In the genomic region with DNA sequence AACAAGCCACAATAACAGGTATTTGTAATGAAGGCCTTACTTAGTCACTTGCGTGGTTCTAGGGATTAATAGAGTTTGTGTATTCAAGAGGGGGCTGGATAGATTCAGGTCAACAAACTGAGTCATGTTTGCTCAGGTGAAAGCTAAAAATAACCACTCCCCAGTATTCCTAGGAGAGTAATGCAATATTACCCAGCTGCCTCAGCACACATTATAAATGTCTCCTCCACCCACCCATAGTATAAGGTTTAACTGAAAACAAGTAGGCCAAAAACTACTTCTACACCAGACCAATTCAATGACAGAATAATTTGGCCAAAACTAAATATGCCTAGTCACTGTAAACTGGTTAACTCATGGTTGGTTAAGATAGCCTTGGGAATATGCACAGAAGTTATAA, we compare ENCODE assay signal across 10 cellular contexts. TPM values are rescaled to one million over a fixed set of nuclear protein-coding genes. Genes with fewer than 3 reads are reported as not detected.
DNase-seq lines count a peak whose midpoint lies in the region; ATAC-seq and TF ChIP-seq lines count a peak whose summit lies in the region.
"Had no signal": no experiment of that assay in that cellular context is flagged by ENCODE, and none has a peak within 500 bp of the region (broad histone marks: within the 10 kb centered on the region; RNA-seq: fewer than 3 reads in every experiment).

No MANE protein-coding gene starts in this region.

- intact Hi-C loops in Right ventricle myocardium inferior (cut with DNase I) = loop anchor here (1.0 kb wide), 1 partner anchor 33 kb away; no protein-coding TSS in a partner anchor
- intact Hi-C loops in left lung (cut with DNase I) = no loop called here

- ATAC-seq in Right ventricle myocardium inferior (no peak), left lung (peak; percentile 91), T-cell (replicated peaks in 1 of 4) (no peak), HG03378 (IDR thresholded peaks at IDR 0.05; ENCODE audit: unreplicated experiment) (no peak)
- ATAC-seq in effector memory CD8-positive, alpha-beta T cell (replicated peaks) = no peak

- H3K4me3 Mint-ChIP-seq in activated T-cell treated with anti-CD3 and anti-CD28 coated beads, Interleukin-2, amount 50 U/mL, for 24 hours = no peak overlapping the region
- no peak overlapping the region for H3K4me3 Mint-ChIP-seq in T-cell
- H3K4me3 Mint-ChIP-seq in effector memory CD8-positive, alpha-beta T cell = no peak overlapping the region

- H3K27ac ChIP-seq in cardiac muscle cell (peak overlapping the region; percentile 81), left lung (peak overlapping the region in 1 of 2 donors; percentile 23)

- no peak overlapping the region for H3K27ac Mint-ChIP-seq in activated T-cell treated with anti-CD3 and anti-CD28 coated beads, Interleukin-2, amount 50 U/mL, for 24 hours
- no peak overlapping the region for H3K27ac Mint-ChIP-seq in T-cell
- no peak overlapping the region for H3K27ac Mint-ChIP-seq in effector memory CD8-positive, alpha-beta T cell

- TF ChIP-seq CTCF in cardiac muscle cell (IDR thresholded peaks at IDR 0.05; ENCODE audit: low read depth, low read length) = no peak
- no peak for TF ChIP-seq CTCF in left lung (IDR thresholded peaks at IDR 0.05)

- H3K9me3 Mint-ChIP-seq in activated T-cell treated with anti-CD3 and anti-CD28 coated beads, Interleukin-2, amount 50 U/mL, for 24 hours = no peaks in the 10 kb centered on the region
- H3K9me3 Mint-ChIP-seq in T-cell = no peaks in the 10 kb centered on the region
- H3K9me3 Mint-ChIP-seq in effector memory CD8-positive, alpha-beta T cell = peaks cover 0 to 2% of the 10 kb centered on the region in 2 donors

- no peaks in the 10 kb centered on the region for H3K27me3 ChIP-seq in cardiac muscle cell
- H3K27me3 ChIP-seq in left lung = no peaks in the 10 kb centered on the region

- no peaks in the 10 kb centered on the region for H3K4me1 Mint-ChIP-seq in activated T-cell treated with anti-CD3 and anti-CD28 coated beads, Interleukin-2, amount 50 U/mL, for 24 hours (ENCODE audit: low read depth)
- H3K4me1 Mint-ChIP-seq in T-cell = no peaks in the 10 kb centered on the region
- H3K4me1 Mint-ChIP-seq in effector memory CD8-positive, alpha-beta T cell (ENCODE audit: low read depth in 2 of 2) = no peaks in the 10 kb centered on the region

- H3K9me3 ChIP-seq in cardiac muscle cell (ENCODE audit: low read depth) (no peaks in the 10 kb centered on the region), left lung (no peaks in the 10 kb centered on the region)

- CTCF ChIA-PET in T-cell (lab: Charles Lee) = no interaction called here

- DNase-seq in cardiac muscle cell (ENCODE audit: low read depth in 1 of 2, low spot score in 1 of 2) (no peak), Right ventricle myocardium inferior (ENCODE audit: missing footprints) (no peak), SW480 (ENCODE audit: low spot score) (peak; percentile 83), left lung (no peak), T-cell (no peak)
- DNase-seq in activated T-cell treated with anti-CD3 and anti-CD28 coated beads, Interleukin-2, amount 50 U/mL, for 24 hours = no peak
- DNase-seq in effector memory CD8-positive, alpha-beta T cell = no peak
- DNase-seq: activated CD4-positive, alpha-beta T cell treated with anti-CD3 and anti-CD28 coated beads, Interleukin-2, amount 50 U/mL, for 1 hour; caudate nucleus had no signal

- peaks cover 47% of the 10 kb centered on the region for H3K4me1 ChIP-seq in cardiac muscle cell (ENCODE audit: low read depth)
- peaks cover 8 to 21% of the 10 kb centered on the region in 2 donors for H3K4me1 ChIP-seq in left lung

- H3K36me3 Mint-ChIP-seq in activated T-cell treated with anti-CD3 and anti-CD28 coated beads, Interleukin-2, amount 50 U/mL, for 24 hours (ENCODE audit: low read depth) = no peaks in the 10 kb centered on the region
- no peaks in the 10 kb centered on the region for H3K36me3 Mint-ChIP-seq in T-cell
- H3K36me3 Mint-ChIP-seq in effector memory CD8-positive, alpha-beta T cell (ENCODE audit: insufficient read depth) = no peaks in the 10 kb centered on the region

- H3K4me3 ChIP-seq in cardiac muscle cell = no peak overlapping the region
- no peak overlapping the region for H3K4me3 ChIP-seq in left lung

- H3K27me3 Mint-ChIP-seq in activated T-cell treated with anti-CD3 and anti-CD28 coated beads, Interleukin-2, amount 50 U/mL, for 24 hours = no peaks in the 10 kb centered on the region
- H3K27me3 Mint-ChIP-seq in T-cell = peaks cover 4 to 5% of the 10 kb centered on the region in 2 donors
- H3K27me3 Mint-ChIP-seq in effector memory CD8-positive, alpha-beta T cell = no peaks in the 10 kb centered on the region

- no peaks in the 10 kb centered on the region for H3K36me3 ChIP-seq in cardiac muscle cell
- H3K36me3 ChIP-seq in left lung = no peaks in the 10 kb centered on the region

- POLR2A ChIA-PET in T-cell (lab: Charles Lee) = no interaction called here

RNA-seq across cellular contexts. Expression of a gene that starts 34.4 kb away (rescaled TPM):
- total RNA-seq in cardiac muscle cell (67.7 and 114 TPM in 2 replicates), Right ventricle myocardium inferior (97.2 TPM), left lung (100 to 1,000 TPM in 1 of 2 donors, 10 to 100 TPM in 1; 85.7 to 127 TPM), T-cell (1 to 10 TPM in 2 of 5 donors, under 1 TPM in 1, not detected in 2; 0.53 to 1.9 (median 1.0) TPM)
- 113 and 125 TPM in 2 replicates for polyA plus RNA-seq in cardiac muscle cell

Comparison
In these comparisons a context has a peak if more than half of its experiments do, and no peak if none do; other contexts are left out.
1. RNA of a gene that starts 34.4 kb away (total RNA-seq): 85.7 to 127 TPM in left lung, 67.7 to 114 TPM in cardiac muscle cell and 97.2 TPM in Right ventricle myocardium inferior (single experiment); 0.53 to 1.9 TPM in T-cell; every median in the first group is over 10 times any median in the second.